ENCODE assay signal across 24 cellular contexts in the genomic region with DNA sequence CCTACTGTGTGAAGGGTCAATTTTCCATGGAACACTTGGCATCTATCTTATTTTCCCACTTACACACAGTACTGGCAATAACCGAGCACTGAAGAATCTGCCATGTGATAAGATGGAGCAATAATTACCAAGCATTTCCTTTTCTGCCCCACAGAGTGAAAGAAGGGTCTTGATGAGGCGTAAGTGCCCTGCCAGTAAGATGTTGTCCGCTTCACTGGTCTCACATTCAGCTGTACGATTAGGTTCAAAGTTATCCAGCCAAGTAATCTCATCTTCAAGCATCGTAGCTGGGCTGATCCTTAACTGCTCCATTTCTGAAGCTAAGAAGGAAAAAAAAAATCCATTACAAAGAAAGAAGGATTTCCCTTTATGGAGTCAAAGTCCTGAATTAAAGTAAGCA.
"Had no signal": no experiment of that assay in that cellular context is flagged by ENCODE, and none has a peak within 500 bp of the region (broad histone marks: within the 10 kb centered on the region; RNA-seq: fewer than 3 reads in every experiment).

No MANE protein-coding gene starts in this region.

- H3K4me3 Mint-ChIP-seq: central memory CD8-positive, alpha-beta T cell; naive thymus-derived CD8-positive, alpha-beta T cell; neural progenitor cell; stimulated activated naive B cell treated with anti-CD40 and anti-IgM and Interleukin-4, amounts not matched to agents 10 μg/mL and 1 μg/mL and 100 μg/mL, for 72 hours; stimulated activated naive CD8-positive, alpha-beta T cell treated with anti-CD3 and anti-CD28 coated beads, Interleukin-15, Interleukin-2, amounts not matched to agents 100 ng/mL and 50 ng/mL, for 24 hours had no signal

- H3K27me3 Mint-ChIP-seq: central memory CD8-positive, alpha-beta T cell; naive thymus-derived CD8-positive, alpha-beta T cell; stimulated activated naive B cell treated with anti-CD40 and anti-IgM and Interleukin-4, amounts not matched to agents 10 μg/mL and 1 μg/mL and 100 μg/mL, for 72 hours; stimulated activated naive CD8-positive, alpha-beta T cell treated with anti-CD3 and anti-CD28 coated beads, Interleukin-15, Interleukin-2, amounts not matched to agents 100 ng/mL and 50 ng/mL, for 24 hours had no signal

- H3K4me1 Mint-ChIP-seq: central memory CD8-positive, alpha-beta T cell; naive thymus-derived CD8-positive, alpha-beta T cell; neural progenitor cell; stimulated activated naive B cell treated with anti-CD40 and anti-IgM and Interleukin-4, amounts not matched to agents 10 μg/mL and 1 μg/mL and 100 μg/mL, for 72 hours had no signal

- DNase-seq: dermis blood vessel endothelial cell; effector memory CD4-positive, alpha-beta T cell; erythroblast; esophagus squamous epithelium; foreskin melanocyte; glutamatergic neuron; heart right ventricle; hippocampal formation; kidney; left cardiac atrium; left ventricle myocardium superior; lower lobe of right lung; naive thymus-derived CD8-positive, alpha-beta T cell; right lobe of liver; small intestine; stimulated activated CD4-positive, alpha-beta T cell treated with anti-CD3 and anti-CD28 coated beads, Interleukin-15, amount 100 ng/mL, for 24 hours; stimulated activated CD4-positive, alpha-beta T cell treated with anti-CD3 and anti-CD28 coated beads, Interleukin-2, amount 100 ng/mL, for 48 hours; stimulated activated naive B cell treated with anti-CD40 and anti-IgM and Interleukin-4, amounts not matched to agents 10 μg/mL and 1 μg/mL and 100 μg/mL, for 72 hours; transverse colon; upper lobe of right lung; uterus had no signal

- H3K27ac Mint-ChIP-seq: naive thymus-derived CD8-positive, alpha-beta T cell; neural progenitor cell had no signal

- ATAC-seq: heart right ventricle; left cardiac atrium; left ventricle myocardium superior; lower lobe of right lung; naive thymus-derived CD8-positive, alpha-beta T cell; stimulated activated naive B cell treated with anti-CD40 and anti-IgM and Interleukin-4, amounts not matched to agents 10 μg/mL and 1 μg/mL and 100 μg/mL, for 72 hours; upper lobe of right lung had no signal

- H3K9me3 Mint-ChIP-seq: neural progenitor cell; stimulated activated naive B cell treated with anti-CD40 and anti-IgM and Interleukin-4, amounts not matched to agents 10 μg/mL and 1 μg/mL and 100 μg/mL, for 72 hours; stimulated activated naive CD8-positive, alpha-beta T cell treated with anti-CD3 and anti-CD28 coated beads, Interleukin-15, Interleukin-2, amounts not matched to agents 100 ng/mL and 50 ng/mL, for 24 hours had no signal
